Comparison of ENCODE assay signal across 1 cellular context in genomic region chr6:43636312-43636667, GRCh38.
TF ChIP-seq lines count a peak whose summit lies in the region.

No MANE protein-coding gene starts in this region.

TF ChIP-seq in HCT116, 20 proteins besides CTCF, POLR2A, EP300 and RAD21 (continued from another document):
- TF ChIP-seq REST (IDR thresholded peaks at IDR 0.05; ENCODE audit: low read depth) (no peak), EZH2 (IDR thresholded peaks at IDR 0.05) (no peak)
